Comparison of ENCODE assay signal across 8 cellular contexts in the genomic region with DNA sequence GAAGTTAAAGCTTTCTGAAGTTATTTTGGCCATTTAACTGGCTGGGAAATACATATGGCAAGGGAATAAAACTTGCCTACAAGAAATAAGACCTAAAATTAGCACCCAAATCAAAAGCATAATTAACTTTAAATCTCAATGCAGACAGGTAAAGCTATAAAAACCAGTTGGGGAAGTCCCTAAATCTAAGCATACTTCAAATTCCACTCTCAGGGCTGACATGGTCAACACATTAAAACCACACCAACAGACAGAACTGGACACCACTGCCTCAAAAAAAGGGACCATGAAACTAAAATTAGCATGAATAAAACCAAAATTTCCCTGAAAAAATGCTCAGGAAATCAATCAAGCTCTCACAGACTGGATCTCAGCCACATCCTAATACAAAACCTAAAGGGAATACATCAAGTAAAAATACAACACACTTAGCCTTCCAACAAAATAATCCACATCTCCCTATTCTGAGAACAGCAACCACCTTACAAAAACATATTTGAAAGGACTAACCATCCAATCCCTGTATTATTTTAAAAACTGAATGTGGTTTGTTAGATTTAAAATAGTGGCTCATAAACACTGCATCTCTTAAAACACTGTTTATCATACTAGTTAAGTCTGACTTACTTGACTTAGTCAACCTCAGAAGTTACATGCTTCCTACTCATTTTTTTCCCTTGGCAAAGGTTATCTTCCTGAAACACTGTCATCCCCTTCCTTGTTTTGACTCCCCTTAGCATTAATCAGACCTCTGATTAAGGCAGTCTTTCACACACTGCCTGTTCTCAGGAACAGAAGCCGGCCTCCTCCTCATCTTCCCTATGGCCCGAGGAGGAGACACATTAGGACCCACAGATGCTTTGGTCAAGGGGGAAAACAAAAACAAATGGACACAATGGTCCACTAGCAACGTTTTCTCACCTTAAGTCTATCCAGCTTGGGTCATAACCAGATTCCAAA. TPM values are rescaled to one million over a fixed set of nuclear protein-coding genes. Genes with fewer than 3 reads are reported as not detected.
A peak's percentile ranks its signal among the peaks of the same experiment; 100 is the strongest.
DNase-seq lines count a peak whose midpoint lies in the region; ATAC-seq lines count a peak whose summit lies in the region.

No MANE protein-coding gene starts in this region.

- peak overlapping the region; percentile 66 for H3K4me3 Mint-ChIP-seq in activated CD8-positive, alpha-beta memory T cell treated with anti-CD3 and anti-CD28 coated beads, Interleukin-2, amount 10 ng/mL, durations not matched to agents 7 days and 5 days
- H3K4me3 Mint-ChIP-seq in activated naive CD8-positive, alpha-beta T cell treated with anti-CD3 and anti-CD28 coated beads for 36 hours = peak overlapping the region; percentile 86

- CTCF ChIA-PET in activated CD8-positive, alpha-beta memory T cell treated with anti-CD3 and anti-CD28 coated beads, Interleukin-2, amount 10 ng/mL, durations not matched to agents 7 days and 5 days (lab: Charles Lee) = interaction anchor here (1.4 to 8.0 kb wide), 2 partner anchors 11 to 14 kb away, joined by 3 to 52 read pairs; no protein-coding TSS in a partner anchor

- H3K36me3 Mint-ChIP-seq in activated CD8-positive, alpha-beta memory T cell treated with anti-CD3 and anti-CD28 coated beads, Interleukin-2, amount 10 ng/mL, durations not matched to agents 7 days and 5 days = peaks cover 87% of the 10 kb centered on the region
- H3K36me3 Mint-ChIP-seq in activated naive CD8-positive, alpha-beta T cell treated with anti-CD3 and anti-CD28 coated beads for 36 hours = peaks cover 93% of the 10 kb centered on the region

- peak overlapping the region; percentile 70 for H3K27ac Mint-ChIP-seq in activated CD8-positive, alpha-beta memory T cell treated with anti-CD3 and anti-CD28 coated beads, Interleukin-2, amount 10 ng/mL, durations not matched to agents 7 days and 5 days
- H3K27ac Mint-ChIP-seq in activated naive CD8-positive, alpha-beta T cell treated with anti-CD3 and anti-CD28 coated beads for 36 hours = peak overlapping the region; percentile 66

- peaks cover 87% of the 10 kb centered on the region for H3K4me1 Mint-ChIP-seq in activated CD8-positive, alpha-beta memory T cell treated with anti-CD3 and anti-CD28 coated beads, Interleukin-2, amount 10 ng/mL, durations not matched to agents 7 days and 5 days
- H3K4me1 Mint-ChIP-seq in activated naive CD8-positive, alpha-beta T cell treated with anti-CD3 and anti-CD28 coated beads for 36 hours = peaks cover 91% of the 10 kb centered on the region

- H3K36me3 ChIP-seq in iPS-20b (ENCODE audit: insufficient read depth, low read depth, low read length) (peaks cover 81% of the 10 kb centered on the region), stomach smooth muscle (ENCODE audit: control insufficient read depth in 2 of 2, insufficient read depth in 2 of 2, low read length in 2 of 2) (peaks cover 4 to 25% of the 10 kb centered on the region in 2 donors)

- no peaks in the 10 kb centered on the region for H3K9me3 Mint-ChIP-seq in activated CD8-positive, alpha-beta memory T cell treated with anti-CD3 and anti-CD28 coated beads, Interleukin-2, amount 10 ng/mL, durations not matched to agents 7 days and 5 days (ENCODE audit: low read depth)
- H3K9me3 Mint-ChIP-seq in activated naive CD8-positive, alpha-beta T cell treated with anti-CD3 and anti-CD28 coated beads for 36 hours = no peaks in the 10 kb centered on the region

- ATAC-seq in activated CD8-positive, alpha-beta memory T cell treated with anti-CD3 and anti-CD28 coated beads, Interleukin-2, amount 10 ng/mL, durations not matched to agents 7 days and 5 days = no peak
- ATAC-seq in GM18867 (IDR thresholded peaks at IDR 0.05; ENCODE audit: unreplicated experiment) = no peak
- no peak for ATAC-seq in HG03460 (IDR thresholded peaks at IDR 0.05; ENCODE audit: unreplicated experiment)

- H3K27ac ChIP-seq in iPS-20b (ENCODE audit: low read length) = no peak overlapping the region
- no peak overlapping the region for H3K27ac ChIP-seq in stomach smooth muscle (ENCODE audit: low read length)

- no peak for DNase-seq in activated CD8-positive, alpha-beta memory T cell treated with anti-CD3 and anti-CD28 coated beads, Interleukin-2, amount 10 ng/mL, durations not matched to agents 7 days and 5 days
- no peak for DNase-seq in activated CD8-positive, alpha-beta memory T cell treated with anti-CD3 and anti-CD28 coated beads for 24 hours
- DNase-seq in activated naive CD8-positive, alpha-beta T cell treated with anti-CD3 and anti-CD28 coated beads for 36 hours = no peak
- no peak for DNase-seq in NCI-H2196 (lab: John Stamatoyannopoulos, UW; ENCODE audit: unreplicated experiment)

- H3K9ac ChIP-seq in iPS-20b (ENCODE audit: low read depth, low read length) = peak overlapping the region; percentile 3; the same call in 1 of the 2 replicates
- no peak overlapping the region for H3K9ac ChIP-seq in stomach smooth muscle (ENCODE audit: low read length in 2 of 2)

- H3K9me3 ChIP-seq in iPS-20b (ENCODE audit: insufficient read depth, low read depth, low read length) (no peaks in the 10 kb centered on the region), stomach smooth muscle (ENCODE audit: control insufficient read depth in 2 of 2, low read length in 2 of 2) (no peaks in the 10 kb centered on the region)

- H3K27me3 Mint-ChIP-seq in activated CD8-positive, alpha-beta memory T cell treated with anti-CD3 and anti-CD28 coated beads, Interleukin-2, amount 10 ng/mL, durations not matched to agents 7 days and 5 days = no peaks in the 10 kb centered on the region
- no peaks in the 10 kb centered on the region for H3K27me3 Mint-ChIP-seq in activated naive CD8-positive, alpha-beta T cell treated with anti-CD3 and anti-CD28 coated beads for 36 hours

- H3K27me3 ChIP-seq in iPS-20b (ENCODE audit: insufficient read depth, low read length) (no peaks in the 10 kb centered on the region), stomach smooth muscle (ENCODE audit: control insufficient read depth in 1 of 2, insufficient read depth in 2 of 2, low read length in 2 of 2) (no peaks in the 10 kb centered on the region)

- H3K4me1 ChIP-seq in iPS-20b (ENCODE audit: insufficient read depth, low read length) (peaks cover 58% of the 10 kb centered on the region), stomach smooth muscle (ENCODE audit: control insufficient read depth, insufficient read depth, low read length) (peaks cover 40% of the 10 kb centered on the region)

- H3K4me3 ChIP-seq in iPS-20b (ENCODE audit: low read length) = peak overlapping the region; percentile 88
- peak overlapping the region; percentile 9 to 44 for H3K4me3 ChIP-seq in stomach smooth muscle (ENCODE audit: low read length in 2 of 2)

RNA-seq across cellular contexts. Expression of a gene that starts 8.3 kb away (rescaled TPM):
- 100 to 1,000 TPM; 246 to 256 TPM for total RNA-seq in activated CD8-positive, alpha-beta memory T cell treated with anti-CD3 and anti-CD28 coated beads, Interleukin-2, amount 10 ng/mL, durations not matched to agents 7 days and 5 days
- 100 to 1,000 TPM; 289 to 291 TPM for total RNA-seq in activated naive CD8-positive, alpha-beta T cell treated with anti-CD3 and anti-CD28 coated beads for 36 hours
